13 cellular contexts compared by ENCODE assay signal in the genomic region with DNA sequence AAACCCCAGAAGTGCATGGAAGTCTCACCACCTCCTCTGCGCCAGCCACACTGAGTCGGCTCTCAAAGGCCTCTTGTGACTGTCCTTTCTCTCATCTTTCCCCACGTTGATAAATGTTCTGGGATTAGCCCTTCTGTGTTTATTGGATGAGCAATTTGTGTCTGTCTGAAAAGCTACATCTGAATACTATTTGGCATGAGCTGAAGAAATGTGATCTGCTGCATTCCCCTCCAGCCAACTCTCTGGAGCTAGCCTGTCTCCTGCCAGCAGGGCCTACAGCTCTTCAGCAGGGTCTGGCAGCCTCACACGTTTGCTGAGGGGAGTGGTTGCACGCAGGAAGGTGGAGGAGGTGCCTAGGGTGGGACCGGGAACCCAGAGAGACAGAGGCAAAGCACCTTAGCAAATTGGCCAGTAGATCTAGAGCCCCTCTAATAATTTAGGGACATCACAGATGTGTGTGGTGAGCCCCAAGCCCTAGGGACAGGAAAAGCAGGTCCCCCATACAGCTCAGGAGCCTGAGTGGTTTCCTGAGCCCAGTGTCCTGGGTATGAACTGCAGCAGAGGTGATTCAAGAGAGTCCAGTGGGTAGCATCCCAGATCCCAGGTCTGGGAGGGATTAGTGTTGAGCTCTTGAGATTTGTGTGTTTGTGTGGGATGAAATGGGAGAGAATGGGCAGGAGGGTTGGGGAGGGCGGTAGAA. TPM values are rescaled to one million over a fixed set of nuclear protein-coding genes. Genes with fewer than 3 reads are reported as not detected.
DNase-seq lines count a peak whose midpoint lies in the region; ATAC-seq, FAIRE-seq and TF ChIP-seq lines count a peak whose summit lies in the region.
"Had no signal": no experiment of that assay in that cellular context is flagged by ENCODE, and none has a peak within 500 bp of the region (broad histone marks: within the 10 kb centered on the region; RNA-seq: fewer than 3 reads in every experiment).

No MANE protein-coding gene starts in this region.

- H2BK15ac ChIP-seq in IMR-90 (ENCODE audit: low read depth, low read length): 0 out of 3 replicates have a peak overlapping the region, but pooled peaks have one; percentile 2

- no peaks in the 10 kb centered on the region for H3K36me3 Mint-ChIP-seq in astrocyte (ENCODE audit: low read depth, unreplicated experiment)

- no peak for FAIRE-seq in astrocyte (lab: Jason Lieb, UNC)
- FAIRE-seq: small intestine had no signal

- H4K20me1 ChIP-seq in IMR-90 (ENCODE audit: insufficient read depth, low read length) (no peaks in the 10 kb centered on the region), astrocyte (ENCODE audit: insufficient read depth, low read length) (no peaks in the 10 kb centered on the region), hepatocyte (ENCODE audit: insufficient read depth, poor library complexity, severe bottlenecking) (no peaks in the 10 kb centered on the region)

- ATAC-seq in IMR-90 (ENCODE audit: low read depth): peak; percentile 93
- ATAC-seq in stimulated activated naive CD8-positive, alpha-beta T cell treated with anti-CD3 and anti-CD28 coated beads, Interleukin-15, amount 100 ng/mL, for 72 hours: no peak

- no peaks in the 10 kb centered on the region for H3K9me3 Mint-ChIP-seq in astrocyte (ENCODE audit: unreplicated experiment)
- no peaks in the 10 kb centered on the region for H3K9me3 Mint-ChIP-seq in stimulated activated naive CD8-positive, alpha-beta T cell treated with anti-CD3 and anti-CD28 coated beads, Interleukin-15, amount 100 ng/mL, for 72 hours
- H3K9me3 Mint-ChIP-seq: activated CD4-positive, alpha-beta memory T cell treated with anti-CD3 and anti-CD28 coated beads, Interleukin-2, amount 10 ng/mL, durations not matched to agents 7 days and 5 days had no signal

- H3K27ac ChIP-seq in IMR-90 (ENCODE audit: insufficient read depth, low read length) (peak overlapping the region; percentile 25; the same call in 1 of the 2 replicates), astrocyte (ENCODE audit: low read depth, low read length) (no peak overlapping the region), hepatocyte (peak overlapping the region; percentile 83), subcutaneous abdominal adipose tissue (ENCODE audit: low read depth, low read length) (peak overlapping the region; percentile 67)

- peak overlapping the region; percentile 0; the same call in 1 of the 2 replicates for H4K91ac ChIP-seq in IMR-90 (ENCODE audit: insufficient read depth, low read depth, low read length)

- CTCF ChIA-PET in IMR-90 (lab: Yijun Ruan, JAX): no interaction called here

- H3K4ac ChIP-seq in IMR-90 (ENCODE audit: low read depth, low read length): peak overlapping the region; percentile 12; the same call in 1 of the 2 replicates

- H3K18ac ChIP-seq in IMR-90 (ENCODE audit: low read depth, low read length): peak overlapping the region; percentile 51

- H3K79me1 ChIP-seq in IMR-90 (ENCODE audit: low read depth in 1 of 2, low read length in 2 of 2): no peaks in the 10 kb centered on the region

- no peak overlapping the region for H2BK20ac ChIP-seq in IMR-90 (ENCODE audit: low read depth, low read length)

- POLR2A ChIA-PET in IMR-90 (lab: Charles Lee; ENCODE audit: unreplicated experiment): no interaction called here

- BruUV-seq in IMR-90 (replicated peaks; lab: Mats Ljungman, UMichigan): no TSS peak

- H3K4me3 ChIP-seq in IMR-90 (ENCODE audit: insufficient read depth, low read depth, low read length) (no peak overlapping the region), astrocyte (ENCODE audit: insufficient read depth, low read depth, low read length) (no peak overlapping the region), hepatocyte (no peak overlapping the region), subcutaneous abdominal adipose tissue (ENCODE audit: low read depth in 1 of 5, low read length in 5 of 5) (no peak overlapping the region)

- DNase-seq in IMR-90 (peak; percentile 79), astrocyte (ENCODE audit: low read depth) (peak; percentile 73), hepatocyte (ENCODE audit: low spot score) (peak; percentile 69), NCI-H1417 (lab: John Stamatoyannopoulos, UW) (no peak), head of caudate nucleus (no peak), inferior parietal cortex (ENCODE audit: extremely low spot score) (no peak)
- no peak for DNase-seq in stimulated activated naive CD8-positive, alpha-beta T cell treated with anti-CD3 and anti-CD28 coated beads, Interleukin-15, amount 100 ng/mL, for 72 hours
- DNase-seq: activated CD4-positive, alpha-beta memory T cell treated with anti-CD3 and anti-CD28 coated beads, Interleukin-2, amount 10 ng/mL, durations not matched to agents 7 days and 5 days; NCI-H1105 treated with DMSO at 0.1 percent for 48 hours; small intestine; stimulated activated naive CD4-positive, alpha-beta T cell had no signal

- H2BK5ac ChIP-seq in IMR-90 (ENCODE audit: low read depth, low read length, poor library complexity, severe bottlenecking): peak overlapping the region; percentile 34

- 100% methylated on average over 1 of the region's 7 CpGs; no CpG with 5 or more reads in 1 of the 2 experiments for WGBS in IMR-90 (ENCODE audit: extremely low coverage in 2 of 2, insufficient read length in 1 of 2), 2 experiments
- 39% methylated on average over 7 of the region's 7 CpGs for WGBS in hepatocyte (ENCODE audit: low lambda C conversion rate, missing lambda C conversion rate)

- peaks cover 15% of the 10 kb centered on the region for H3K4me1 Mint-ChIP-seq in astrocyte (ENCODE audit: low read depth, unreplicated experiment)
- H3K4me1 Mint-ChIP-seq in stimulated activated naive CD8-positive, alpha-beta T cell treated with anti-CD3 and anti-CD28 coated beads, Interleukin-15, amount 100 ng/mL, for 72 hours: peaks cover 13% of the 10 kb centered on the region
- H3K4me1 Mint-ChIP-seq: activated CD4-positive, alpha-beta memory T cell treated with anti-CD3 and anti-CD28 coated beads, Interleukin-2, amount 10 ng/mL, durations not matched to agents 7 days and 5 days had no signal

- H3K79me2 ChIP-seq in astrocyte (ENCODE audit: insufficient read depth, low read length) (no peaks in the 10 kb centered on the region), hepatocyte (no peaks in the 10 kb centered on the region)

- 0 out of 2 replicates have a peak, but pooled peaks cover 3% of the 10 kb centered on the region for H3K9me1 ChIP-seq in IMR-90 (ENCODE audit: insufficient read depth, low read length)

- in situ Hi-C loops in IMR-90 (cut with MboI; ENCODE audit: low sequenced_read_pairs): no loop called here

- TF ChIP-seq CTCF in IMR-90 (conservative IDR thresholded peaks at IDR 0.05; ENCODE audit: low read depth, low read length): no peak
- TF ChIP-seq CTCF in astrocyte (IDR thresholded peaks at IDR 0.05; ENCODE audit: insufficient read depth, low read depth, low read length): no peak
- TF ChIP-seq CTCF in hepatocyte (IDR thresholded peaks at IDR 0.05; ENCODE audit: poor library complexity): no peak

- peak overlapping the region in 1 of 2 experiments; percentile 13; a peak in 1 of 4 replicates for H4K8ac ChIP-seq in IMR-90 (ENCODE audit: low read depth in 2 of 2, low read length in 2 of 2)

- peaks cover 10% of the 10 kb centered on the region for H3K27me3 Mint-ChIP-seq in astrocyte (ENCODE audit: low read depth, unreplicated experiment)
- no peaks in the 10 kb centered on the region for H3K27me3 Mint-ChIP-seq in stimulated activated naive CD8-positive, alpha-beta T cell treated with anti-CD3 and anti-CD28 coated beads, Interleukin-15, amount 100 ng/mL, for 72 hours

- peak overlapping the region; percentile 1; the same call in 1 of the 2 replicates for H2BK120ac ChIP-seq in IMR-90 (ENCODE audit: low read depth, low read length)

- peak overlapping the region; percentile 23; the same call in 1 of the 2 replicates for H3K14ac ChIP-seq in IMR-90 (replicated peaks; ENCODE audit: low read depth, low read length)

- no peaks in the 10 kb centered on the region for H3K36me3 ChIP-seq in IMR-90 (ENCODE audit: control insufficient read depth, insufficient read depth, low read length)
- H3K36me3 ChIP-seq in astrocyte (ENCODE audit: insufficient read depth, low read length): no peaks in the 10 kb centered on the region
- H3K36me3 ChIP-seq in hepatocyte (replicated peaks; ENCODE audit: insufficient read depth, low read depth): no peaks in the 10 kb centered on the region
- H3K36me3 ChIP-seq in subcutaneous abdominal adipose tissue (ENCODE audit: control insufficient read depth in 5 of 5, insufficient read depth in 5 of 5, low read length in 5 of 5): no peaks in the 10 kb centered on the region

- no peak for TF ChIP-seq RAD21 in IMR-90 (IDR thresholded peaks at IDR 0.05; ENCODE audit: low read length)

- no peak overlapping the region for H3K4me3 Mint-ChIP-seq in astrocyte (ENCODE audit: unreplicated experiment)
- no peak overlapping the region for H3K4me3 Mint-ChIP-seq in stimulated activated naive CD8-positive, alpha-beta T cell treated with anti-CD3 and anti-CD28 coated beads, Interleukin-15, amount 100 ng/mL, for 72 hours
- H3K4me3 Mint-ChIP-seq: activated CD4-positive, alpha-beta memory T cell treated with anti-CD3 and anti-CD28 coated beads, Interleukin-2, amount 10 ng/mL, durations not matched to agents 7 days and 5 days had no signal

- H3K9me3 ChIP-seq in IMR-90 (ENCODE audit: control insufficient read depth, insufficient read depth, low read length) (no peaks in the 10 kb centered on the region), astrocyte (ENCODE audit: insufficient read depth, low read depth, low read length) (no peaks in the 10 kb centered on the region), hepatocyte (ENCODE audit: low read depth) (no peaks in the 10 kb centered on the region), subcutaneous abdominal adipose tissue (ENCODE audit: control insufficient read depth in 5 of 5, low read length in 5 of 5) (no peaks in the 10 kb centered on the region)

- intact Hi-C loops in IMR-90 (cut with micrococcal nuclease): loop anchor here (5.0 kb wide), 1 partner anchor 35 kb away; no protein-coding TSS in a partner anchor
- intact Hi-C loops in head of caudate nucleus (cut with DNase I): no loop called here

- no peak for TF ChIP-seq POLR2A in IMR-90 (IDR thresholded peaks at IDR 0.05; ENCODE audit: low read depth, low read length)

- H3K23ac ChIP-seq in IMR-90 (ENCODE audit: low read depth, low read length): no peak overlapping the region

- dilution Hi-C loops in IMR-90 (cut with HindIII; ENCODE audit: low sequenced_read_pairs, unreplicated experiment): no loop called here

- H3K4me1 ChIP-seq in IMR-90 (ENCODE audit: control insufficient read depth, insufficient read depth, low read length) (peaks cover 19% of the 10 kb centered on the region), astrocyte (ENCODE audit: insufficient read depth, low read length) (no peaks in the 10 kb centered on the region), hepatocyte (ENCODE audit: insufficient read depth) (peaks cover 27% of the 10 kb centered on the region), subcutaneous abdominal adipose tissue (ENCODE audit: control insufficient read depth in 5 of 5, insufficient read depth in 5 of 5, low read length in 5 of 5) (peaks cover 17 to 56% (median 43%) of the 10 kb centered on the region in 5 donors)

- H3K27me3 ChIP-seq in IMR-90 (ENCODE audit: control insufficient read depth, insufficient read depth, low read length): no peaks in the 10 kb centered on the region
- peaks cover 7% of the 10 kb centered on the region for H3K27me3 ChIP-seq in astrocyte (ENCODE audit: insufficient read depth, low read length)
- H3K27me3 ChIP-seq in hepatocyte: no peaks in the 10 kb centered on the region
- no peaks in the 10 kb centered on the region for H3K27me3 ChIP-seq in subcutaneous abdominal adipose tissue (ENCODE audit: control insufficient read depth in 5 of 5, insufficient read depth in 4 of 5, low read length in 5 of 5)

- no peak overlapping the region for H2AK9ac ChIP-seq in IMR-90 (replicated peaks; ENCODE audit: low read depth, low read length, poor library complexity)

- H3K56ac ChIP-seq in IMR-90 (ENCODE audit: extremely low read depth, insufficient read depth, low read length): no peak overlapping the region

- no peaks in the 10 kb centered on the region for H3K9me2 ChIP-seq in hepatocyte (replicated peaks; ENCODE audit: insufficient read depth)

- peak overlapping the region; percentile 9 for H2AFZ ChIP-seq in IMR-90 (replicated peaks; ENCODE audit: low read length, poor library complexity)
- H2AFZ ChIP-seq in astrocyte (ENCODE audit: low read depth, low read length): no peak overlapping the region
- H2AFZ ChIP-seq in hepatocyte: peak overlapping the region; percentile 1

- H3K9ac ChIP-seq in IMR-90 (ENCODE audit: low read depth, low read length) (no peak overlapping the region), astrocyte (ENCODE audit: low read length) (no peak overlapping the region), subcutaneous abdominal adipose tissue (ENCODE audit: low read length in 5 of 5) (no peak overlapping the region)

- H3K4me2 ChIP-seq in IMR-90 (ENCODE audit: low read depth, low read length) (peak overlapping the region; percentile 21; the same call in 1 of the 2 replicates), astrocyte (ENCODE audit: low read length) (no peak overlapping the region), hepatocyte (peak overlapping the region; percentile 59)

- H2AK5ac ChIP-seq in IMR-90 (ENCODE audit: low read depth, low read length): peak overlapping the region; percentile 29; the same call in 1 of the 2 replicates

- peak overlapping the region; percentile 63 for H3K27ac Mint-ChIP-seq in astrocyte (ENCODE audit: unreplicated experiment)
- no peak overlapping the region for H3K27ac Mint-ChIP-seq in stimulated activated naive CD8-positive, alpha-beta T cell treated with anti-CD3 and anti-CD28 coated beads, Interleukin-15, amount 100 ng/mL, for 72 hours
- H3K27ac Mint-ChIP-seq: activated CD4-positive, alpha-beta memory T cell treated with anti-CD3 and anti-CD28 coated beads, Interleukin-2, amount 10 ng/mL, durations not matched to agents 7 days and 5 days had no signal

- peak overlapping the region; percentile 47 for H4K5ac ChIP-seq in IMR-90 (ENCODE audit: low read depth, low read length)

RNA-seq across cellular contexts. Expression of a gene that starts 20.5 kb away (rescaled TPM):
- total RNA-seq in IMR-90 (2012; rRNA removed) (8.8 and 11.9 TPM in 2 replicates), astrocyte (93.1 and 103 TPM in 2 replicates), hepatocyte (76.3 and 78.3 TPM in 2 replicates)
- polyA plus RNA-seq in IMR-90 (2012; rRNA removed) (37.6 and 37.8 TPM in 2 replicates), hepatocyte (45.6 and 63.9 TPM in 2 replicates)
- 28.7 and 34.0 TPM in 2 replicates for polyA plus RNA-seq in IMR-90 (2012; cell fraction: cytosol; rRNA removed)
- polyA plus RNA-seq in IMR-90 (2012; cell fraction: nucleus; rRNA removed; ENCODE audit: low replicate concordance): 15.4 and 23.3 TPM in 2 replicates

RNA-seq across cellular contexts. Expression of a gene that starts 52.3 kb away (rescaled TPM):
- total RNA-seq in IMR-90 (2012; rRNA removed): not detected in 2 replicates
- polyA plus RNA-seq in IMR-90 (2012; rRNA removed): not detected in 2 replicates
- polyA plus RNA-seq in IMR-90 (2012; cell fraction: cytosol; rRNA removed): not detected in 2 replicates
- not detected in 2 replicates for polyA plus RNA-seq in IMR-90 (2012; cell fraction: nucleus; rRNA removed; ENCODE audit: low replicate concordance)
- total RNA-seq in astrocyte: not detected in 2 replicates
- not detected in 2 replicates for total RNA-seq in hepatocyte
- 2.2 TPM in 1 of 2 replicates, not detected in the other for polyA plus RNA-seq in hepatocyte
- total RNA-seq: activated CD4-positive, alpha-beta memory T cell treated with anti-CD3 and anti-CD28 coated beads, Interleukin-2, amount 10 ng/mL, durations not matched to agents 7 days and 5 days; G401 had no signal

Comparison
In these comparisons a context has a peak if more than half of its experiments do, and no peak if none do; other contexts are left out.
1. DNase-seq: peak in IMR-90 (single experiment), astrocyte (single experiment) and hepatocyte (single experiment); none in NCI-H1417 (0 of 3), stimulated activated naive CD8-positive, alpha-beta T cell treated with anti-CD3 and anti-CD28 coated beads, Interleukin-15, amount 100 ng/mL, for 72 hours (0 of 2), head of caudate nucleus (0 of 42) and inferior parietal cortex (single experiment).